ENCODE assay signal across 12 cellular contexts in the genomic region with DNA sequence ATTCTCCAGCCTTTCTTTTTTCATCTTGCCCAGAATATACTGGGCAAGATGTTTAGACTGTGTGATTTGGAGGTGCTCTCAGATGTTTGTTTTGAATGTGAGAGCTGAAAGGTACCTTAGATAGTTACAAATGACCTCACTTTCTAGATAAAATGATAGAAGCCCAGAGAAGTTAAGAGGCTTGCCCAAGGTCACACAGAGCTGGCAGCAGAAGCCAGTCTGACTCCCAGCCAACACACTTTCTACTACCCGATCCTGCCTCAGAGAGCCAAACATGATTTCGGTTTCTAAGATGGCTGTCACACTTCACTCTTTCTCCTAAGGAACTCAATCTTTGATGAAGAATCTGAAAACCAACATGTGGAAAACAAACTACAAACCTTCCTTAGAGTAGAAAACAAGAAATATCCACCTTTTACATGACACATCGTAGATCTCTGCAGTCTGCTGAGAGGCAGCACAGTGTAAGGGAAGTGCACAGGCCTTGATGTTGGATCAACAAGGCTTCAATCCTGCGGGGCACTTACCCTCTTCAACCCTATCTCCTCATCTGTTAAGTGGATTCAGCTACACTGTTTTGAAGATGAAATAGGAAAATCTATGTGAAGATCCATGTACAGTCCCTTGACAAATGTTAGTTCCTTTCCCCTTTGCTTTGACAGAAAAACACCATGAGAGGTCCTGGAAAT. TPM values are rescaled to one million over a fixed set of nuclear protein-coding genes. Genes with fewer than 3 reads are reported as not detected.
DNase-seq lines count a peak whose midpoint lies in the region; ATAC-seq and TF ChIP-seq lines count a peak whose summit lies in the region.
"Had no signal": no experiment of that assay in that cellular context is flagged by ENCODE, and none has a peak within 500 bp of the region (broad histone marks: within the 10 kb centered on the region; RNA-seq: fewer than 3 reads in every experiment).

No MANE protein-coding gene starts in this region.

- H3K27me3 Mint-ChIP-seq in CD4-positive, alpha-beta T cell, result peaks cover 7% of the 10 kb centered on the region
- H3K27me3 Mint-ChIP-seq in activated T-helper 1 cell treated with anti-CD3 and anti-CD28 coated beads, Interleukin-12 subunit alpha, Interleukin-12 subunit beta, Interleukin-2, Interleukin-4 antibody, amounts not matched to agents 30 ng/mL and 10 ng/mL and 1 ng/mL, durations not matched to agents 14 hours and 24 hours and 36 hours (ENCODE audit: insufficient read depth), result peaks cover 4% of the 10 kb centered on the region

- CTCF ChIA-PET in CD4-positive, alpha-beta T cell (lab: Charles Lee), result interaction anchor here (0.9 to 2.6 kb wide), 6 partner anchors 57 to 550 kb away, joined by 3 to 15 read pairs (median 4); a partner anchor contains a TSS

- H3K18ac ChIP-seq in mesendoderm (ENCODE audit: low read length), result no peak overlapping the region

- no peak for TF ChIP-seq CTCF in CD4-positive, alpha-beta T cell (IDR thresholded peaks at IDR 0.05)
- no peak for TF ChIP-seq CTCF in esophagus squamous epithelium (IDR thresholded peaks at IDR 0.05)
- no peak for TF ChIP-seq CTCF in testis (IDR thresholded peaks at IDR 0.05)

- no peak overlapping the region for H4K8ac ChIP-seq in mesendoderm (ENCODE audit: low read depth, low read length)

- H3K4me3 ChIP-seq in esophagus squamous epithelium (no peak overlapping the region), mesendoderm (ENCODE audit: low read length) (no peak overlapping the region), testis (no peak overlapping the region)
- H3K4me3 ChIP-seq: cardiac muscle cell, SJCRH30 had no signal

- H3K27ac ChIP-seq in CD4-positive, alpha-beta T cell (ENCODE audit: low read depth, low read length), result peak overlapping the region; percentile 39
- H3K27ac ChIP-seq in esophagus squamous epithelium (peak overlapping the region in 3 of 4 donors; percentile 27 to 51 (median 31)), mesendoderm (ENCODE audit: low read depth, low read length) (no peak overlapping the region), testis (no peak overlapping the region)
- H3K27ac ChIP-seq: cardiac muscle cell, SJCRH30 had no signal

- DNase-seq in CD4-positive, alpha-beta T cell, result peak in 5 of 10 experiments; percentile 25 to 62 (median 26)
- peak; percentile 93 for DNase-seq in OCI-M1 (lab: John Stamatoyannopoulos, UW)
- DNase-seq in activated T-helper 1 cell treated with anti-CD3 and anti-CD28 coated beads, Interleukin-12 subunit alpha, Interleukin-12 subunit beta, Interleukin-2, Interleukin-4 antibody, amounts not matched to agents 30 ng/mL and 10 ng/mL and 1 ng/mL, durations not matched to agents 14 hours and 24 hours and 36 hours (ENCODE audit: low spot score), result no peak
- no peak for DNase-seq in esophagus squamous epithelium (lab: John Stamatoyannopoulos, UW)
- no peak for DNase-seq in COLO668 (lab: John Stamatoyannopoulos, UW; ENCODE audit: unreplicated experiment)
- DNase-seq in mesendoderm, result no peak
- DNase-seq in testis, result no peak
- no peak for DNase-seq in NCI-H1417 treated with DMSO at 0.1 percent for 48 hours (lab: John Stamatoyannopoulos, UW)
- DNase-seq: DMS 273 treated with DMSO at 0.1 percent for 48 hours, H9, SJCRH30 had no signal

- WGBS in esophagus squamous epithelium, 2 donors, result 59 to 72% methylated on average over 4 of the region's 4 CpGs
- WGBS in mesendoderm (ENCODE audit: extremely low coverage, insufficient coverage, low lambda C conversion rate), result no CpG with 5 or more reads among the region's 4 CpGs
- WGBS in testis, 2 donors, result 71 to 79% methylated on average over 4 of the region's 4 CpGs

- H3K79me2 ChIP-seq in mesendoderm (ENCODE audit: control insufficient read depth, insufficient read depth, low read length), result no peaks in the 10 kb centered on the region

- POLR2A ChIA-PET in CD4-positive, alpha-beta T cell (lab: Charles Lee), result interaction anchor here (0.6 to 2.5 kb wide), 12 partner anchors 9 to 103 kb away, joined by 3 to 48 read pairs (median 4); a partner anchor contains a TSS

- peaks cover 10% of the 10 kb centered on the region for H3K36me3 Mint-ChIP-seq in CD4-positive, alpha-beta T cell (ENCODE audit: low read depth)
- peaks cover 45% of the 10 kb centered on the region for H3K36me3 Mint-ChIP-seq in activated T-helper 1 cell treated with anti-CD3 and anti-CD28 coated beads, Interleukin-12 subunit alpha, Interleukin-12 subunit beta, Interleukin-2, Interleukin-4 antibody, amounts not matched to agents 30 ng/mL and 10 ng/mL and 1 ng/mL, durations not matched to agents 14 hours and 24 hours and 36 hours (ENCODE audit: low read depth)

- no peak overlapping the region for H3K23ac ChIP-seq in mesendoderm (ENCODE audit: low read length)

- ATAC-seq in CD4-positive, alpha-beta T cell (ENCODE audit: poor library complexity), result peak; percentile 62

- no peak overlapping the region for H4K5ac ChIP-seq in mesendoderm (ENCODE audit: low read length)

- H3K27ac Mint-ChIP-seq in CD4-positive, alpha-beta T cell, result peak overlapping the region; percentile 91
- H3K27ac Mint-ChIP-seq in activated T-helper 1 cell treated with anti-CD3 and anti-CD28 coated beads, Interleukin-12 subunit alpha, Interleukin-12 subunit beta, Interleukin-2, Interleukin-4 antibody, amounts not matched to agents 30 ng/mL and 10 ng/mL and 1 ng/mL, durations not matched to agents 14 hours and 24 hours and 36 hours, result peak overlapping the region; percentile 98
- H3K27ac Mint-ChIP-seq: H9 had no signal

- H3K4me1 ChIP-seq in esophagus squamous epithelium, result peaks cover 0 to 38% (median 10%) of the 10 kb centered on the region in 3 donors
- peaks cover 3% of the 10 kb centered on the region for H3K4me1 ChIP-seq in mesendoderm (ENCODE audit: control insufficient read depth, low read depth, low read length)
- peaks cover 3% of the 10 kb centered on the region for H3K4me1 ChIP-seq in testis

- intact Hi-C loops in CD4-positive, alpha-beta T cell (cut with DNase I, micrococcal nuclease), result loop anchor here (1.0 to 10.0 kb wide), 8 partner anchors 58 to 315 kb away; a partner anchor contains a TSS
- intact Hi-C loops in activated T-helper 1 cell treated with anti-CD3 and anti-CD28 coated beads, Interleukin-12 subunit alpha, Interleukin-12 subunit beta, Interleukin-2, Interleukin-4 antibody, amounts not matched to agents 30 ng/mL and 10 ng/mL and 1 ng/mL, durations not matched to agents 14 hours and 24 hours and 36 hours (cut with micrococcal nuclease), result loop anchor here (1.0 to 10.0 kb wide), 12 partner anchors 34 to 1282 kb away; a partner anchor contains a TSS
- intact Hi-C loops in esophagus squamous epithelium (cut with DNase I), result no loop called here
- intact Hi-C loops in testis (cut with DNase I; ENCODE audit: low total_unique reads), result no loop called here

- no peak overlapping the region for H3K4ac ChIP-seq in mesendoderm (ENCODE audit: low read depth, low read length)

- H2BK120ac ChIP-seq in mesendoderm (ENCODE audit: low read depth, low read length), result no peak overlapping the region

- no peaks in the 10 kb centered on the region for H3K27me3 ChIP-seq in CD4-positive, alpha-beta T cell (ENCODE audit: control insufficient read depth, insufficient read depth, low read length)
- H3K27me3 ChIP-seq in esophagus squamous epithelium (no peaks in the 10 kb centered on the region), mesendoderm (ENCODE audit: insufficient read depth, low read length, poor library complexity) (no peaks in the 10 kb centered on the region), testis (no peaks in the 10 kb centered on the region)
- H3K27me3 ChIP-seq: SJCRH30 had no signal

- H3K9me3 ChIP-seq in CD4-positive, alpha-beta T cell (ENCODE audit: control insufficient read depth, low read length), result no peaks in the 10 kb centered on the region
- H3K9me3 ChIP-seq in esophagus squamous epithelium, result no peaks in the 10 kb centered on the region
- H3K9me3 ChIP-seq in testis, result no peaks in the 10 kb centered on the region
- H3K9me3 ChIP-seq: SJCRH30 had no signal

- H3K9ac ChIP-seq in mesendoderm (ENCODE audit: low read length), result no peak overlapping the region

- no peak overlapping the region for H2BK15ac ChIP-seq in mesendoderm (replicated peaks; ENCODE audit: low read depth)

- H3K9me3 Mint-ChIP-seq in CD4-positive, alpha-beta T cell, result no peaks in the 10 kb centered on the region
- peaks cover 8% of the 10 kb centered on the region for H3K9me3 Mint-ChIP-seq in activated T-helper 1 cell treated with anti-CD3 and anti-CD28 coated beads, Interleukin-12 subunit alpha, Interleukin-12 subunit beta, Interleukin-2, Interleukin-4 antibody, amounts not matched to agents 30 ng/mL and 10 ng/mL and 1 ng/mL, durations not matched to agents 14 hours and 24 hours and 36 hours
- H3K9me3 Mint-ChIP-seq: H9 had no signal

- H3K56ac ChIP-seq in mesendoderm (ENCODE audit: low read length), result no peak overlapping the region

- TF ChIP-seq POLR2A in esophagus squamous epithelium (IDR thresholded peaks at IDR 0.05) (no peak), testis (IDR thresholded peaks at IDR 0.05) (no peak)

- no peak overlapping the region for H2AK5ac ChIP-seq in mesendoderm (ENCODE audit: low read length)

- no peaks in the 10 kb centered on the region for H3K36me3 ChIP-seq in esophagus squamous epithelium
- no peaks in the 10 kb centered on the region for H3K36me3 ChIP-seq in mesendoderm (ENCODE audit: control insufficient read depth, insufficient read depth, low read length)
- H3K36me3 ChIP-seq in testis (ENCODE audit: low read depth, missing control alignments), result no peaks in the 10 kb centered on the region
- H3K36me3 ChIP-seq: cardiac muscle cell had no signal

- no peaks in the 10 kb centered on the region for H3K79me1 ChIP-seq in mesendoderm (ENCODE audit: low read length)

- H2BK5ac ChIP-seq in mesendoderm (ENCODE audit: low read length), result no peak overlapping the region

- H3K4me1 Mint-ChIP-seq in CD4-positive, alpha-beta T cell (ENCODE audit: low read depth), result peaks cover 95% of the 10 kb centered on the region
- peaks cover 99% of the 10 kb centered on the region for H3K4me1 Mint-ChIP-seq in activated T-helper 1 cell treated with anti-CD3 and anti-CD28 coated beads, Interleukin-12 subunit alpha, Interleukin-12 subunit beta, Interleukin-2, Interleukin-4 antibody, amounts not matched to agents 30 ng/mL and 10 ng/mL and 1 ng/mL, durations not matched to agents 14 hours and 24 hours and 36 hours (ENCODE audit: low read depth)

- H3K4me2 ChIP-seq in mesendoderm (ENCODE audit: low read length), result no peak overlapping the region

- H3K4me3 Mint-ChIP-seq in CD4-positive, alpha-beta T cell, result peak overlapping the region; percentile 87
- H3K4me3 Mint-ChIP-seq in activated T-helper 1 cell treated with anti-CD3 and anti-CD28 coated beads, Interleukin-12 subunit alpha, Interleukin-12 subunit beta, Interleukin-2, Interleukin-4 antibody, amounts not matched to agents 30 ng/mL and 10 ng/mL and 1 ng/mL, durations not matched to agents 14 hours and 24 hours and 36 hours, result peak overlapping the region; percentile 73
- H3K4me3 Mint-ChIP-seq: H9 had no signal

RNA-seq across cellular contexts. Expression of a gene that starts 58.6 kb away (rescaled TPM):
- 10 to 100 TPM; 35.4 to 36.7 TPM for total RNA-seq in CD4-positive, alpha-beta T cell
- 37.1 and 38.7 TPM in 2 replicates for total RNA-seq in activated T-helper 1 cell treated with anti-CD3 and anti-CD28 coated beads, Interleukin-12 subunit alpha, Interleukin-12 subunit beta, Interleukin-2, Interleukin-4 antibody, amounts not matched to agents 30 ng/mL and 10 ng/mL and 1 ng/mL, durations not matched to agents 14 hours and 24 hours and 36 hours
- total RNA-seq in esophagus squamous epithelium (10 to 100 TPM in 1 of 4 donors, 1 to 10 TPM in 3; 8.8 to 16.0 (median 9.2) TPM), testis (10 to 100 TPM; 12.3 to 16.9 TPM)
- 4.9 TPM for polyA plus RNA-seq in mesendoderm (2013, experiment 1 of 2)
- 5.4 TPM for polyA plus RNA-seq in mesendoderm (2013, experiment 2 of 2)
- 14.4 TPM for polyA plus RNA-seq in testis (ENCODE audit: insufficient read depth, low read depth, low replicate concordance)

Comparison
In these comparisons a context has a peak if more than half of its experiments do, and no peak if none do; other contexts are left out.
1. H3K27ac ChIP-seq: peak in CD4-positive, alpha-beta T cell (single experiment) and esophagus squamous epithelium (3 of 4); none in mesendoderm (single experiment) and testis (0 of 2).
2. intact Hi-C loops: an anchor here in CD4-positive, alpha-beta T cell (1.0 to 10.0 kb wide) and activated T-helper 1 cell treated with anti-CD3 and anti-CD28 coated beads, Interleukin-12 subunit alpha, Interleukin-12 subunit beta, Interleukin-2, Interleukin-4 antibody, amounts not matched to agents 30 ng/mL and 10 ng/mL and 1 ng/mL, durations not matched to agents 14 hours and 24 hours and 36 hours (1.0 to 10.0 kb wide); none called in esophagus squamous epithelium and testis.